Comparison of ENCODE assay signal across 27 cellular contexts in the genomic region with DNA sequence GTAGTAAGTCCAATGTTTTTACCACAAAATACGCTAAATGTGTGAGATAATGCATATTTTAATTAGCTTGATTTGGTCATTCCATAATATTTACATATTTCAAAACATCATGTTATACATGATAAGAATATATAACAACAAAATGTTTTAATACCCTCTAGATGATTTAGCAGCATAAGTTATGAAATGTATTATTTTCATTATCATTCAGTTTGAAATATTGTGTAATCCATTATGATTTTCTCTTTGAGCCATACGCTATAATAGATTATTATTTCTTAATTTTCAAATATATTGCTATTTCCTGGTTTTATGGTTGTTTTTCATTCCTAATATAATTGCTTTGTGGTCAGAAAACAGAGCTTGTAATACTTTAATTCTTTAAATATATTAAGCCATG.
"Had no signal": no experiment of that assay in that cellular context is flagged by ENCODE, and none has a peak within 500 bp of the region (broad histone marks: within the 10 kb centered on the region; RNA-seq: fewer than 3 reads in every experiment).

No MANE protein-coding gene starts in this region.

- H3K27me3 ChIP-seq: neural progenitor cell, pancreas, right lobe of liver, sigmoid colon, suprapubic skin, testis, tibial artery, transverse colon, upper lobe of right lung, uterus had no signal

- H3K9ac ChIP-seq: neural progenitor cell had no signal

- FAIRE-seq: pancreas had no signal

- H3K4me2 ChIP-seq: neural progenitor cell, smooth muscle cell had no signal

- ATAC-seq: naive thymus-derived CD4-positive, alpha-beta T cell; natural killer cell; pancreas; psoas muscle; right cardiac atrium; right lobe of liver; stimulated activated memory B cell treated with anti-CD40 and anti-IgM and Interleukin-4, amounts not matched to agents 10 μg/mL and 1 μg/mL and 100 μg/mL, for 72 hours; stimulated activated naive CD8-positive, alpha-beta T cell treated with anti-CD3 and anti-CD28 coated beads, Interleukin-15, amount 100 ng/mL, for 72 hours; stimulated activated naive CD8-positive, alpha-beta T cell treated with anti-CD3 and anti-CD28 coated beads, Interleukin-15, Interleukin-2, amounts not matched to agents 100 U/mL and 50 U/mL, for 24 hours; upper lobe of right lung had no signal

- H3K9me3 ChIP-seq: pancreas, psoas muscle, right lobe of liver, sigmoid colon, spleen, suprapubic skin, testis, tibial artery, transverse colon, upper lobe of right lung, uterus had no signal

- H3K4me3 ChIP-seq: neural progenitor cell, pancreas, psoas muscle, right lobe of liver, sigmoid colon, smooth muscle cell, spleen, suprapubic skin, testis, tibial artery, transverse colon, upper lobe of right lung, uterus had no signal

- H3K27ac ChIP-seq: neural progenitor cell, pancreas, psoas muscle, right lobe of liver, sigmoid colon, spleen, suprapubic skin, testis, tibial artery, transverse colon, upper lobe of right lung, uterus had no signal

- H3K36me3 ChIP-seq: neural progenitor cell, pancreas, right lobe of liver, sigmoid colon, spleen, suprapubic skin, tibial artery, transverse colon, upper lobe of right lung, uterus had no signal

- H2AFZ ChIP-seq: neural progenitor cell had no signal

- H3K4me1 ChIP-seq: neural progenitor cell, pancreas, psoas muscle, right lobe of liver, sigmoid colon, spleen, suprapubic skin, testis, tibial artery, transverse colon, upper lobe of right lung, uterus had no signal

- DNase-seq: naive thymus-derived CD4-positive, alpha-beta T cell; natural killer cell; occipital lobe; pancreas; psoas muscle; right cardiac atrium; right lobe of liver; sigmoid colon; spleen; stimulated activated CD4-positive, alpha-beta T cell treated with anti-CD3 and anti-CD28 coated beads, Interleukin-12 subunit alpha, Interleukin-12 subunit beta, amount 100 ng/mL, for 4 hours; stimulated activated CD4-positive, alpha-beta T cell treated with anti-CD3 and anti-CD28 coated beads, Interleukin-1b, Interleukin-23, amount 100 ng/mL, for 48 hours; stimulated activated CD4-positive, alpha-beta T cell treated with anti-CD3 and anti-CD28 coated beads, Interleukin-4, amount 100 ng/mL, for 1 hour; stimulated activated CD4-positive, alpha-beta T cell treated with anti-CD3 and anti-CD28 coated beads, Interleukin-4, amount 100 ng/mL, for 4 hours; stimulated activated CD8-positive, alpha-beta memory T cell treated with anti-CD3 and anti-CD28 coated beads, Interleukin-4, amount 100 ng/mL, for 48 hours; stimulated activated naive CD4-positive, alpha-beta T cell; stimulated activated naive CD8-positive, alpha-beta T cell treated with anti-CD3 and anti-CD28 coated beads, Interleukin-15, amount 100 ng/mL, for 72 hours; stimulated activated naive CD8-positive, alpha-beta T cell treated with anti-CD3 and anti-CD28 coated beads, Interleukin-15, Interleukin-2, amounts not matched to agents 100 U/mL and 50 U/mL, for 24 hours; substantia nigra; testis; tibial artery; transverse colon; upper lobe of right lung; uterus had no signal
